ENCODE assay signal across 16 cellular contexts in the genomic region with DNA sequence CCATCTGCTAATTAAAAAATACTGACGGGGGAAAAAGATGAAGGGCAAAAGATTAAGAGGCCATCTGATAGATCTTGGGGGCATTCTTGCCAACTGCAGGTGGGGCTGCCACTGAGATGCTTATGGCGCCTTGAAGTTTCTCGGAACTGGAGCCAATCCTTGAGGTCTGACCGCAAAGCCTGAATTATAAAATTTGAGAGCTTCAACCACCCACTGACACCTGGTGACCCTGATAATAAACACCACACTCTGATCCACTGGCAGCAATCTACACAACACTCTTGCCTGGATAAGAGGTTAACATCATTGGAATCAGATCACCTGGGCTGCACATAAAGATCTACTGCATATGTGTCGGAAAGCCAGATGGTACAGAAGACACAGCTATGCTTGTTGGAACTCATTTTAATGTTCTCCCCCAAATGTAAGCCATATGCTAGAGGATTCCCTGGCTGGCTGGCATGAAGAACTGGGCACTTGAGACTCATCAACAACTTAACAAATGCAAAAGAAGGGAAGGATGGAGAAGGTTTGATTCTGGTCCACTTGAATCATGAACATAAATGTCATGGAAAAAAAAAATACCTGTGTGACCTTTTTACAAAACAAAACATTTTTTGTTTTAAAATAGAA.
DNase-seq lines count a peak whose midpoint lies in the region; ATAC-seq and TF ChIP-seq lines count a peak whose summit lies in the region.
"Had no signal": no experiment of that assay in that cellular context is flagged by ENCODE, and none has a peak within 500 bp of the region (broad histone marks: within the 10 kb centered on the region; RNA-seq: fewer than 3 reads in every experiment).

No MANE protein-coding gene starts in this region.

- TF ChIP-seq POLR2A in testis (IDR thresholded peaks at IDR 0.05) = no peak

- H3K9me3 ChIP-seq in testis = no peaks in the 10 kb centered on the region
- H3K9me3 ChIP-seq: HAP-1 had no signal

- H3K4me3 ChIP-seq in testis = no peak overlapping the region
- H3K4me3 ChIP-seq: HAP-1 had no signal

- DNase-seq in DMS 273 (lab: John Stamatoyannopoulos, UW; ENCODE audit: unreplicated experiment) = peak; percentile 90
- peak; percentile 22 for DNase-seq in NCI-H1694 (lab: John Stamatoyannopoulos, UW)
- DNase-seq in RPMI8226 = peak; percentile 71
- peak; percentile 14 for DNase-seq in middle frontal gyrus (ENCODE audit: extremely low spot score, low spot score)
- no peak for DNase-seq in testis
- no peak for DNase-seq in stimulated activated naive CD4-positive, alpha-beta T cell (lab: John Stamatoyannopoulos, UW)
- DNase-seq: KBM-7, NCI-H1436 treated with DMSO at 0.1 percent for 48 hours, NCI-H2081 treated with DMSO at 0.1 percent for 48 hours, NCI-H226, NCI-H748 treated with DMSO at 0.1 percent for 48 hours, OCI-M1 had no signal

- intact Hi-C loops in testis (cut with DNase I; ENCODE audit: low total_unique reads) = no loop called here

- 90 to 91% methylated on average over 5 of the region's 5 CpGs for WGBS in testis, 2 donors

- H3K27me3 ChIP-seq in testis = no peaks in the 10 kb centered on the region

- no peaks in the 10 kb centered on the region for H3K4me1 ChIP-seq in testis

- ATAC-seq in GM21529 (IDR thresholded peaks at IDR 0.05; ENCODE audit: unreplicated experiment) = no peak

- no peak for TF ChIP-seq CTCF in testis (IDR thresholded peaks at IDR 0.05)

- H3K36me3 ChIP-seq in testis (ENCODE audit: low read depth, missing control alignments) = no peaks in the 10 kb centered on the region
- H3K36me3 ChIP-seq: HAP-1 had no signal

- no peak overlapping the region for H3K27ac ChIP-seq in testis
- H3K27ac ChIP-seq: HL-60, RWPE1 had no signal

Comparison
In these comparisons a context has a peak if more than half of its experiments do, and no peak if none do; other contexts are left out.
1. DNase-seq: peak in DMS 273 (single experiment), NCI-H1694 (single experiment), RPMI8226 (single experiment) and middle frontal gyrus (single experiment); none in testis (single experiment) and stimulated activated naive CD4-positive, alpha-beta T cell (0 of 6).